Comparison of ENCODE assay signal across 1 cellular context in genomic region chr1:203751051-203751450, GRCh38.
TF ChIP-seq lines count a peak whose summit lies in the region.

No MANE protein-coding gene starts in this region.

TF ChIP-seq in IMR-90, 13 proteins besides CTCF, POLR2A, EP300 and RAD21:
- TF ChIP-seq CHD1 (IDR thresholded peaks at IDR 0.05; ENCODE audit: low read depth, low read length): no peak
- TF ChIP-seq CEBPB (IDR thresholded peaks at IDR 0.05; ENCODE audit: low read depth, low read length): peak; percentile 24; the same call in 1 of the 2 replicates
- peak; percentile 43; the same call in 1 of the 2 replicates for TF ChIP-seq MXI1 (IDR thresholded peaks at IDR 0.05; ENCODE audit: borderline replicate concordance, low read depth, low read length)
- peak; percentile 92 for TF ChIP-seq BHLHE40 (IDR thresholded peaks at IDR 0.05; ENCODE audit: low read depth, low read length)
